Comparison of ENCODE assay signal across 9 cellular contexts in the genomic region with DNA sequence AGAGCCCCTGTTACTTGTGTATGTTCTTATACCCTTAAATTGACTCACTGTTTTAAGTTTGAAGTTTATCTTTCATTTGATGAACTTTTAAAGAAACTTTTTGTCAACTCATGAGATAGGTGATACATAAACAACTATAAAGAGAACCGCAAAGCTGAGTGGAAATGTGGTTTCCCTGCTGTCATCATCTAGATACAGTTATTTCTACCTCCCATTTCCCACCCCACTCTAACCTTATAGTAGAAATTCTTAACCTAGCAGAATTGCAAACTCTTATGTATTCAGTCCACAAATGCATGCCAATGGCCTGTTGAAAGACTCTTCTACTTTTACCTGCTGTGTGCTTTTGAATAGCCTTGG. TPM values are rescaled to one million over a fixed set of nuclear protein-coding genes. Genes with fewer than 3 reads are reported as not detected.
DNase-seq lines count a peak whose midpoint lies in the region; TF ChIP-seq lines count a peak whose summit lies in the region.
"Had no signal": no experiment of that assay in that cellular context is flagged by ENCODE, and none has a peak within 500 bp of the region (broad histone marks: within the 10 kb centered on the region; RNA-seq: fewer than 3 reads in every experiment).

No MANE protein-coding gene starts in this region.

- H3K79me2 ChIP-seq in PC-9 (ENCODE audit: low read depth): peaks cover 76% of the 10 kb centered on the region
- H3K79me2 ChIP-seq in H9 (ENCODE audit: insufficient read depth, low read length): no peaks in the 10 kb centered on the region; the same call in 1 of the 2 replicates

- no peak overlapping the region for H3K4ac ChIP-seq in H9 (ENCODE audit: low read depth, low read length)

- H3K36me3 Mint-ChIP-seq in progenitor cell of endocrine pancreas (ENCODE audit: insufficient read depth): peaks cover 22% of the 10 kb centered on the region
- peaks cover 10 to 36% (median 20%) of the 10 kb centered on the region in 3 experiments for H3K36me3 Mint-ChIP-seq in H9 (ENCODE audit: insufficient read depth in 1 of 3, low read depth in 3 of 3)

- peaks cover 7% of the 10 kb centered on the region for H3K23me2 ChIP-seq in H9 (ENCODE audit: insufficient read length, low read depth, low read length, poor library complexity, severe bottlenecking)

- H3K4me1 Mint-ChIP-seq in progenitor cell of endocrine pancreas (ENCODE audit: low read depth): peaks cover 50% of the 10 kb centered on the region
- peaks cover 29 to 50% of the 10 kb centered on the region in 2 experiments for H3K4me1 Mint-ChIP-seq in H9

- no peak overlapping the region for H2BK5ac ChIP-seq in H9 (ENCODE audit: insufficient read length, low read length)

- H4K20me1 ChIP-seq in PC-9 (ENCODE audit: insufficient read depth) (peaks cover 58% of the 10 kb centered on the region), H9 (ENCODE audit: control insufficient read depth, insufficient read depth, insufficient read length) (no peaks in the 10 kb centered on the region)

- no peak overlapping the region for H3K18ac ChIP-seq in H9 (ENCODE audit: insufficient read length, low read depth, low read length)

- no peak overlapping the region for H3T11ph ChIP-seq in H9 (ENCODE audit: low read length)

- H3K9me2 ChIP-seq in PC-9 (ENCODE audit: insufficient read depth): no peaks in the 10 kb centered on the region

- peaks cover 48% of the 10 kb centered on the region for H3K36me3 ChIP-seq in PC-9 (ENCODE audit: low read depth)

- no peak overlapping the region for H2BK12ac ChIP-seq in H9 (ENCODE audit: insufficient read length, low read depth, low read length)

- DNase-seq in GM12865 (ENCODE audit: low read depth): no peak
- no peak for DNase-seq in PC-9
- peak; percentile 71 for DNase-seq in central memory CD4-positive, alpha-beta T cell
- no peak for DNase-seq in progenitor cell of endocrine pancreas (ENCODE audit: low spot score, unreplicated experiment)
- DNase-seq in G401 (ENCODE audit: low spot score): no peak
- DNase-seq in H9: no peak
- no peak for DNase-seq in NCI-H1694 (lab: John Stamatoyannopoulos, UW)
- no peak for DNase-seq in cerebellar cortex (ENCODE audit: low spot score)

- 0 out of 2 replicates have a peak overlapping the region, but pooled peaks have one; percentile 85 for H3K27ac ChIP-seq in PC-9
- no peak overlapping the region for H3K27ac ChIP-seq in H9 (ENCODE audit: insufficient read length, low read depth, low read length)

- intact Hi-C loops in PC-9 (cut with micrococcal nuclease; ENCODE audit: unreplicated experiment): loop anchor here (10.0 kb wide), 1 partner anchor 222 kb away; no protein-coding TSS in a partner anchor

- no peak overlapping the region for H3K9ac ChIP-seq in H9 (ENCODE audit: extremely low read depth, insufficient read length, low read length)

- no peak overlapping the region for H2AK5ac ChIP-seq in H9 (ENCODE audit: insufficient read length, low read length)

- H2AFZ ChIP-seq in PC-9 (no peak overlapping the region), H9 (ENCODE audit: low read length) (no peak overlapping the region)

- H3K27me3 ChIP-seq in PC-9 (ENCODE audit: insufficient read depth, low read depth): no peaks in the 10 kb centered on the region
- H3K27me3 ChIP-seq in H9 (ENCODE audit: insufficient read depth, low read length): no peaks in the 10 kb centered on the region; the same call in 1 of the 2 replicates

- in situ Hi-C loops in G401 (cut with HindIII; ENCODE audit: low sequenced_read_pairs): no loop called here

- H2BK20ac ChIP-seq in H9 (ENCODE audit: low read depth, low read length, poor library complexity, severe bottlenecking): no peak overlapping the region

- H3K27me3 Mint-ChIP-seq in progenitor cell of endocrine pancreas: no peaks in the 10 kb centered on the region
- peaks cover 7% of the 10 kb centered on the region; the same call in 1 of the 2 replicates for H3K27me3 Mint-ChIP-seq in H9 (ENCODE audit: low read depth)
- H3K27me3 Mint-ChIP-seq: memory B cell had no signal

- no peak for TF ChIP-seq CTCF in GM12865 (IDR thresholded peaks at IDR 0.05; ENCODE audit: insufficient read depth, low read depth, low read length, missing control alignments)
- no peak for TF ChIP-seq CTCF in PC-9 (conservative IDR thresholded peaks at IDR 0.05)
- TF ChIP-seq CTCF in progenitor cell of endocrine pancreas (IDR thresholded peaks at IDR 0.05; ENCODE audit: unreplicated experiment): no peak
- no peak for TF ChIP-seq CTCF in H9 (conservative IDR thresholded peaks at IDR 0.05)

- POLR2A ChIA-PET in PC-9 (lab: Charles Lee; ENCODE audit: unreplicated experiment): no interaction called here

- no peak overlapping the region for H4K5ac ChIP-seq in H9 (ENCODE audit: insufficient read length, low read depth, low read length)

- H3K4me3 ChIP-seq in GM12865 (ENCODE audit: low read depth, low read length) (peak overlapping the region; percentile 95), PC-9 (peak overlapping the region; percentile 70; the same call in 1 of the 2 replicates)

- no peak overlapping the region for H4K8ac ChIP-seq in H9 (replicated peaks; ENCODE audit: insufficient read length, low read depth, low read length)

- H3K4me2 ChIP-seq in PC-9 (peak overlapping the region; percentile 92), H9 (ENCODE audit: insufficient read depth, insufficient read length, low read length) (no peak overlapping the region)

- WGBS in H9 (ENCODE audit: extremely low coverage, insufficient read length, low lambda C conversion rate): no CpG with 5 or more reads among the region's 1 CpG

- H3K9me3 ChIP-seq in PC-9 (ENCODE audit: insufficient read depth, low read depth): no peaks in the 10 kb centered on the region
- H3K9me3 ChIP-seq in H9 (ENCODE audit: control insufficient read depth, low read depth, low read length): no peaks in the 10 kb centered on the region

- H3K4me1 ChIP-seq in PC-9 (replicated peaks; ENCODE audit: insufficient read depth): peaks cover 72% of the 10 kb centered on the region
- H3K4me1 ChIP-seq in H9 (ENCODE audit: insufficient read depth, low read length): no peaks in the 10 kb centered on the region

- CTCF ChIA-PET in PC-9 (lab: Charles Lee): no interaction called here

- H3K23ac ChIP-seq in H9 (ENCODE audit: insufficient read length, low read depth, low read length): no peak overlapping the region

- H3K14ac ChIP-seq in H9 (ENCODE audit: insufficient read depth, low read length): no peak overlapping the region

- H3K9me3 Mint-ChIP-seq in progenitor cell of endocrine pancreas (ENCODE audit: low read depth) (no peaks in the 10 kb centered on the region), H9 (no peaks in the 10 kb centered on the region)
- H3K9me3 Mint-ChIP-seq: memory B cell had no signal

- H3K56ac ChIP-seq in H9 (ENCODE audit: insufficient read length, low read depth, low read length): no peak overlapping the region

- H2BK15ac ChIP-seq in H9 (ENCODE audit: low read depth, low read length): no peak overlapping the region

- peaks cover 28% of the 10 kb centered on the region for H3F3A ChIP-seq in PC-9 (ENCODE audit: insufficient read depth, low read depth)

- H4K91ac ChIP-seq in H9 (ENCODE audit: insufficient read length, low read depth, low read length): no peak overlapping the region

- no peaks in the 10 kb centered on the region for H3K79me1 ChIP-seq in H9 (ENCODE audit: insufficient read depth, low read depth, low read length, poor library complexity, severe bottlenecking)

- no TSS peak for BruUV-seq in PC-9 (replicated peaks; lab: Mats Ljungman, UMichigan)

- H3K4me3 Mint-ChIP-seq in progenitor cell of endocrine pancreas (ENCODE audit: low read depth) (peak overlapping the region; percentile 94), H9 (0 out of 5 replicates have a peak overlapping the region, but pooled peaks of 1 of the 2 experiments have one; percentile 23)

- no peak overlapping the region for H2BK120ac ChIP-seq in H9 (ENCODE audit: low read depth, low read length, poor library complexity, severe bottlenecking)

- H3K27ac Mint-ChIP-seq in progenitor cell of endocrine pancreas (no peak overlapping the region), H9 (no peak overlapping the region)
- H3K27ac Mint-ChIP-seq: memory B cell had no signal

RNA-seq across cellular contexts. Expression of a gene that starts 2.7 kb away (rescaled TPM):
- total RNA-seq in PC-9 (2021): 30.3 and 35.0 TPM in 2 replicates
- total RNA-seq in progenitor cell of endocrine pancreas: 32.1 and 38.6 TPM in 2 replicates
- 26.5 and 33.1 TPM in 2 replicates for total RNA-seq in G401 (2014; rRNA removed; shearing (Covaris generic))
- total RNA-seq in H9 (2021): 5.9 TPM in 2 replicates
